ENCODE assay signal across 15 cellular contexts in the genomic region with DNA sequence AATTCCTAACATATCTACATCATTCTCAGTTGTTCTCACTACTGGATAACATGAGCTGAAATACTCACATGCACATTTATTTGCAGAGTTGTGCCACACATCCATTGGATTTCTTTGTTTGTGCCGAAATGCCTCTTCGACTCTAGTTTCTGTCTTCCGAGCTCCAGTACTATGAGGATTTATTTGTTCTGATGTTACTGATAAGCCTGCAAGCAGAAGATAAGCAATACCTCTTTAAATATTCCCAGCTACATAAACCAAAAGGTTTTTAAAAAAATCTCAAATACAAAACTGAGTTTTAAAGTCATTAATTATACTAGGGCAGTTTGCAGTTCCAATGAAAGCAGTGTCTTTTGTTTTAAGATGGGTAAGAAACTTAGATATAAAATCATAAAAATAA.
"Had no signal": no experiment of that assay in that cellular context is flagged by ENCODE, and none has a peak within 500 bp of the region (broad histone marks: within the 10 kb centered on the region; RNA-seq: fewer than 3 reads in every experiment).

No MANE protein-coding gene starts in this region.

- H3K9me3 ChIP-seq: colonic mucosa, ovary, right atrium auricular region, sigmoid colon had no signal

- H3K4me3 ChIP-seq: colonic mucosa, hepatocyte, ovary, right atrium auricular region, sigmoid colon, skin epidermis had no signal

- H3K36me3 ChIP-seq: colonic mucosa, ovary had no signal

- H3K27me3 Mint-ChIP-seq: naive thymus-derived CD4-positive, alpha-beta T cell had no signal

- H3K27me3 ChIP-seq: colonic mucosa, hepatocyte, ovary, right atrium auricular region, sigmoid colon had no signal

- H3K9me3 Mint-ChIP-seq: naive thymus-derived CD4-positive, alpha-beta T cell; neural crest cell had no signal

- DNase-seq: colonic mucosa; foreskin melanocyte; head of caudate nucleus; kidney; left cardiac atrium; mammary epithelial cell; naive thymus-derived CD4-positive, alpha-beta T cell; ovary; sigmoid colon; stimulated activated naive CD4-positive, alpha-beta T cell treated with Interleukin-2 at 50 U/mL for 16 hours; trophoblast cell had no signal

- H3K4me1 ChIP-seq: colonic mucosa had no signal

- ATAC-seq: naive thymus-derived CD4-positive, alpha-beta T cell had no signal

- H3K4me1 Mint-ChIP-seq: neural crest cell had no signal

- H3K4me3 Mint-ChIP-seq: naive thymus-derived CD4-positive, alpha-beta T cell; neural crest cell had no signal

- H3K27ac ChIP-seq: colonic mucosa, hepatocyte, ovary, right atrium auricular region, sigmoid colon, skin epidermis had no signal
